Comparison of ENCODE assay signal across 1 cellular context in the genomic region with DNA sequence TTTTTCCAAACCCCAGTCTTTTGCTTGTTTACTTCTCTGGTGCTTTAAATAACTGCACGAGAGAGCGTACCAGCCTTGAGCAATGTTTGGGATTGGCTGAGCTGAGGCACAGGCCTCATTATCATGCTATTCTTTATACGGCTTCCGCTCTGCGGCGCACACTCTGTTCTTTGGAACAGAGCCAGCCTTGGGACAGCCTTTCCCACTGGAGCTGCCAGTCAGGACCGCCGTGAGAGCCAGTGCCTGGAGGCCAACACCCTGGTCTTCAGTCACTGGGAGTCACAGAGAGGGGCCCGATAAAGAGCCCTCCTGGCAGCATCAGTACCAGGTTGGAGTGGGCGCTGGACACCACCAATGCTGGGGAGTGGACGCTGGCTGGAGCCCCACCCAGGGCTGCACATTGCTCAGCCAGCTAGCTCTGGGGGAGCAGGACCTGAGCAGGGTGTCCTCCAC.
TF ChIP-seq lines count a peak whose summit lies in the region.

No MANE protein-coding gene starts in this region.

TF ChIP-seq in WTC11, 78 proteins besides CTCF, POLR2A, EP300 and RAD21 (continued from another document):
- TF ChIP-seq, protein P1, sequence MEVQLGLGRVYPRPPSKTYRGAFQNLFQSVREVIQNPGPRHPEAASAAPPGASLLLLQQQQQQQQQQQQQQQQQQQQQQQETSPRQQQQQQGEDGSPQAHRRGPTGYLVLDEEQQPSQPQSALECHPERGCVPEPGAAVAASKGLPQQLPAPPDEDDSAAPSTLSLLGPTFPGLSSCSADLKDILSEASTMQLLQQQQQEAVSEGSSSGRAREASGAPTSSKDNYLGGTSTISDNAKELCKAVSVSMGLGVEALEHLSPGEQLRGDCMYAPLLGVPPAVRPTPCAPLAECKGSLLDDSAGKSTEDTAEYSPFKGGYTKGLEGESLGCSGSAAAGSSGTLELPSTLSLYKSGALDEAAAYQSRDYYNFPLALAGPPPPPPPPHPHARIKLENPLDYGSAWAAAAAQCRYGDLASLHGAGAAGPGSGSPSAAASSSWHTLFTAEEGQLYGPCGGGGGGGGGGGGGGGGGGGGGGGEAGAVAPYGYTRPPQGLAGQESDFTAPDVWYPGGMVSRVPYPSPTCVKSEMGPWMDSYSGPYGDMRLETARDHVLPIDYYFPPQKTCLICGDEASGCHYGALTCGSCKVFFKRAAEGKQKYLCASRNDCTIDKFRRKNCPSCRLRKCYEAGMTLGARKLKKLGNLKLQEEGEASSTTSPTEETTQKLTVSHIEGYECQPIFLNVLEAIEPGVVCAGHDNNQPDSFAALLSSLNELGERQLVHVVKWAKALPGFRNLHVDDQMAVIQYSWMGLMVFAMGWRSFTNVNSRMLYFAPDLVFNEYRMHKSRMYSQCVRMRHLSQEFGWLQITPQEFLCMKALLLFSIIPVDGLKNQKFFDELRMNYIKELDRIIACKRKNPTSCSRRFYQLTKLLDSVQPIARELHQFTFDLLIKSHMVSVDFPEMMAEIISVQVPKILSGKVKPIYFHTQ (CRISPR knock-in tag; IDR thresholded peaks at IDR 0.05), result no peak
- TF ChIP-seq, protein P2, sequence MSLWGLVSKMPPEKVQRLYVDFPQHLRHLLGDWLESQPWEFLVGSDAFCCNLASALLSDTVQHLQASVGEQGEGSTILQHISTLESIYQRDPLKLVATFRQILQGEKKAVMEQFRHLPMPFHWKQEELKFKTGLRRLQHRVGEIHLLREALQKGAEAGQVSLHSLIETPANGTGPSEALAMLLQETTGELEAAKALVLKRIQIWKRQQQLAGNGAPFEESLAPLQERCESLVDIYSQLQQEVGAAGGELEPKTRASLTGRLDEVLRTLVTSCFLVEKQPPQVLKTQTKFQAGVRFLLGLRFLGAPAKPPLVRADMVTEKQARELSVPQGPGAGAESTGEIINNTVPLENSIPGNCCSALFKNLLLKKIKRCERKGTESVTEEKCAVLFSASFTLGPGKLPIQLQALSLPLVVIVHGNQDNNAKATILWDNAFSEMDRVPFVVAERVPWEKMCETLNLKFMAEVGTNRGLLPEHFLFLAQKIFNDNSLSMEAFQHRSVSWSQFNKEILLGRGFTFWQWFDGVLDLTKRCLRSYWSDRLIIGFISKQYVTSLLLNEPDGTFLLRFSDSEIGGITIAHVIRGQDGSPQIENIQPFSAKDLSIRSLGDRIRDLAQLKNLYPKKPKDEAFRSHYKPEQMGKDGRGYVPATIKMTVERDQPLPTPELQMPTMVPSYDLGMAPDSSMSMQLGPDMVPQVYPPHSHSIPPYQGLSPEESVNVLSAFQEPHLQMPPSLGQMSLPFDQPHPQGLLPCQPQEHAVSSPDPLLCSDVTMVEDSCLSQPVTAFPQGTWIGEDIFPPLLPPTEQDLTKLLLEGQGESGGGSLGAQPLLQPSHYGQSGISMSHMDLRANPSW (CRISPR knock-in tag; conservative IDR thresholded peaks at IDR 0.05; ENCODE audit: low read depth), result no peak
- TF ChIP-seq, protein P3, sequence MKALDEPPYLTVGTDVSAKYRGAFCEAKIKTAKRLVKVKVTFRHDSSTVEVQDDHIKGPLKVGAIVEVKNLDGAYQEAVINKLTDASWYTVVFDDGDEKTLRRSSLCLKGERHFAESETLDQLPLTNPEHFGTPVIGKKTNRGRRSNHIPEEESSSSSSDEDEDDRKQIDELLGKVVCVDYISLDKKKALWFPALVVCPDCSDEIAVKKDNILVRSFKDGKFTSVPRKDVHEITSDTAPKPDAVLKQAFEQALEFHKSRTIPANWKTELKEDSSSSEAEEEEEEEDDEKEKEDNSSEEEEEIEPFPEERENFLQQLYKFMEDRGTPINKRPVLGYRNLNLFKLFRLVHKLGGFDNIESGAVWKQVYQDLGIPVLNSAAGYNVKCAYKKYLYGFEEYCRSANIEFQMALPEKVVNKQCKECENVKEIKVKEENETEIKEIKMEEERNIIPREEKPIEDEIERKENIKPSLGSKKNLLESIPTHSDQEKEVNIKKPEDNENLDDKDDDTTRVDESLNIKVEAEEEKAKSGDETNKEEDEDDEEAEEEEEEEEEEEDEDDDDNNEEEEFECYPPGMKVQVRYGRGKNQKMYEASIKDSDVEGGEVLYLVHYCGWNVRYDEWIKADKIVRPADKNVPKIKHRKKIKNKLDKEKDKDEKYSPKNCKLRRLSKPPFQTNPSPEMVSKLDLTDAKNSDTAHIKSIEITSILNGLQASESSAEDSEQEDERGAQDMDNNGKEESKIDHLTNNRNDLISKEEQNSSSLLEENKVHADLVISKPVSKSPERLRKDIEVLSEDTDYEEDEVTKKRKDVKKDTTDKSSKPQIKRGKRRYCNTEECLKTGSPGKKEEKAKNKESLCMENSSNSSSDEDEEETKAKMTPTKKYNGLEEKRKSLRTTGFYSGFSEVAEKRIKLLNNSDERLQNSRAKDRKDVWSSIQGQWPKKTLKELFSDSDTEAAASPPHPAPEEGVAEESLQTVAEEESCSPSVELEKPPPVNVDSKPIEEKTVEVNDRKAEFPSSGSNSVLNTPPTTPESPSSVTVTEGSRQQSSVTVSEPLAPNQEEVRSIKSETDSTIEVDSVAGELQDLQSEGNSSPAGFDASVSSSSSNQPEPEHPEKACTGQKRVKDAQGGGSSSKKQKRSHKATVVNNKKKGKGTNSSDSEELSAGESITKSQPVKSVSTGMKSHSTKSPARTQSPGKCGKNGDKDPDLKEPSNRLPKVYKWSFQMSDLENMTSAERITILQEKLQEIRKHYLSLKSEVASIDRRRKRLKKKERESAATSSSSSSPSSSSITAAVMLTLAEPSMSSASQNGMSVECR (CRISPR knock-in tag; IDR thresholded peaks at IDR 0.05; ENCODE audit: borderline replicate concordance), result no peak
- TF ChIP-seq, protein P4, sequence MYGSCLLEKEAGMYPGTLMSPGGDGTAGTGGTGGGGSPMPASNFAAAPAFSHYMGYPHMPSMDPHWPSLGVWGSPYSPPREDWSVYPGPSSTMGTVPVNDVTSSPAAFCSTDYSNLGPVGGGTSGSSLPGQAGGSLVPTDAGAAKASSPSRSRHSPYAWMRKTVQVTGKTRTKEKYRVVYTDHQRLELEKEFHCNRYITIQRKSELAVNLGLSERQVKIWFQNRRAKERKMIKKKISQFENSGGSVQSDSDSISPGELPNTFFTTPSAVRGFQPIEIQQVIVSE (CRISPR knock-in tag; IDR thresholded peaks at IDR 0.05; ENCODE audit: borderline replicate concordance), result no peak
- no peak for TF ChIP-seq ZNF317 (CRISPR knock-in tag; IDR thresholded peaks at IDR 0.05; ENCODE audit: borderline replicate concordance, low read depth)
- TF ChIP-seq NFE2L1 (CRISPR knock-in tag; IDR thresholded peaks at IDR 0.05), result no peak
- TF ChIP-seq ZNF671 (CRISPR knock-in tag; IDR thresholded peaks at IDR 0.05), result no peak
- TF ChIP-seq CREM (CRISPR knock-in tag; IDR thresholded peaks at IDR 0.05), result no peak
- TF ChIP-seq, protein P5, sequence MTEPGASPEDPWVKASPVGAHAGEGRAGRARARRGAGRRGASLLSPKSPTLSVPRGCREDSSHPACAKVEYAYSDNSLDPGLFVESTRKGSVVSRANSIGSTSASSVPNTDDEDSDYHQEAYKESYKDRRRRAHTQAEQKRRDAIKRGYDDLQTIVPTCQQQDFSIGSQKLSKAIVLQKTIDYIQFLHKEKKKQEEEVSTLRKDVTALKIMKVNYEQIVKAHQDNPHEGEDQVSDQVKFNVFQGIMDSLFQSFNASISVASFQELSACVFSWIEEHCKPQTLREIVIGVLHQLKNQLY (CRISPR knock-in tag; IDR thresholded peaks at IDR 0.05), result no peak
- TF ChIP-seq, protein P6, sequence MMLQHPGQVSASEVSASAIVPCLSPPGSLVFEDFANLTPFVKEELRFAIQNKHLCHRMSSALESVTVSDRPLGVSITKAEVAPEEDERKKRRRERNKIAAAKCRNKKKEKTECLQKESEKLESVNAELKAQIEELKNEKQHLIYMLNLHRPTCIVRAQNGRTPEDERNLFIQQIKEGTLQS (CRISPR knock-in tag; conservative IDR thresholded peaks at IDR 0.05), result no peak
TF ChIP-seq in WTC11: peak in this region for 0.
